ENCODE assay signal across 8 cellular contexts in genomic region chr5:168295574-168296201, GRCh38. TPM values are rescaled to one million over a fixed set of nuclear protein-coding genes. Genes with fewer than 3 reads are reported as not detected.
DNase-seq lines count a peak whose midpoint lies in the region; ATAC-seq and TF ChIP-seq lines count a peak whose summit lies in the region.

No MANE protein-coding gene starts in this region.

- TF ChIP-seq CTCF in RWPE2 (IDR thresholded peaks at IDR 0.05; ENCODE audit: poor library complexity, severe bottlenecking) (peak; percentile 77), fibroblast of pulmonary artery (IDR thresholded peaks at IDR 0.05; ENCODE audit: low read length, missing control alignments) (peak; percentile 56)

- ATAC-seq in RWPE2 (ENCODE audit: low read depth) = peak; percentile 64
- no peak for ATAC-seq in HG02981 (IDR thresholded peaks at IDR 0.05; ENCODE audit: unreplicated experiment)
- ATAC-seq in esophagus mucosa = no peak

- H3K4me3 ChIP-seq in RWPE2 (ENCODE audit: severe bottlenecking) (no peak overlapping the region), fibroblast of pulmonary artery (replicated peaks; ENCODE audit: low read depth, low read length) (no peak overlapping the region), neuron (ENCODE audit: low read length) (peak overlapping the region; percentile 25)

- DNase-seq in EH (ENCODE audit: low read depth) (peak; percentile 83), RWPE2 (ENCODE audit: low spot score) (no peak), fibroblast of pulmonary artery (ENCODE audit: low read depth) (peak; percentile 68)
- DNase-seq in NK-92 treated with Interleukin-12 subunit alpha and Interleukin-12 subunit beta, amount 100 ng/mL, for 24 hours (lab: John Stamatoyannopoulos, UW) = no peak
- no peak for DNase-seq in activated CD4-positive, alpha-beta T cell treated with anti-CD3 and anti-CD28 coated beads for 1 hour

- H3K4me1 ChIP-seq in RWPE2 (ENCODE audit: insufficient read depth, poor library complexity, severe bottlenecking) (peaks cover 51% of the 10 kb centered on the region), neuron (ENCODE audit: insufficient read depth, low read length) (peaks cover 62% of the 10 kb centered on the region)

- H3K9me3 ChIP-seq in RWPE2 (ENCODE audit: severe bottlenecking) (no peaks in the 10 kb centered on the region), neuron (ENCODE audit: low read length) (no peaks in the 10 kb centered on the region)

- peak overlapping the region; percentile 14 for H2AFZ ChIP-seq in neuron (ENCODE audit: low read depth, low read length)

- H3K36me3 ChIP-seq in RWPE2 (ENCODE audit: low read depth) (peaks cover 28% of the 10 kb centered on the region), neuron (ENCODE audit: insufficient read depth, low read length) (no peaks in the 10 kb centered on the region)

- H3K27me3 ChIP-seq in RWPE2 (ENCODE audit: insufficient read depth, poor library complexity, severe bottlenecking) = no peaks in the 10 kb centered on the region
- no peaks in the 10 kb centered on the region for H3K27me3 ChIP-seq in neuron (ENCODE audit: insufficient read depth, low read length)

- H3K27ac ChIP-seq in RWPE2 (ENCODE audit: poor library complexity, severe bottlenecking) = peak overlapping the region; percentile 81

RNA-seq across cellular contexts. Expression of gene WWC1, which starts 4.2 kb away (rescaled TPM):
- 18.5 TPM for total RNA-seq in esophagus mucosa

Comparison
In these comparisons a context has a peak if more than half of its experiments do, and no peak if none do; other contexts are left out.
1. DNase-seq: peak in EH (single experiment) and fibroblast of pulmonary artery (single experiment); none in RWPE2 (single experiment), NK-92 treated with Interleukin-12 subunit alpha and Interleukin-12 subunit beta, amount 100 ng/mL, for 24 hours (single experiment) and activated CD4-positive, alpha-beta T cell treated with anti-CD3 and anti-CD28 coated beads for 1 hour (single experiment).